In the genomic region with DNA sequence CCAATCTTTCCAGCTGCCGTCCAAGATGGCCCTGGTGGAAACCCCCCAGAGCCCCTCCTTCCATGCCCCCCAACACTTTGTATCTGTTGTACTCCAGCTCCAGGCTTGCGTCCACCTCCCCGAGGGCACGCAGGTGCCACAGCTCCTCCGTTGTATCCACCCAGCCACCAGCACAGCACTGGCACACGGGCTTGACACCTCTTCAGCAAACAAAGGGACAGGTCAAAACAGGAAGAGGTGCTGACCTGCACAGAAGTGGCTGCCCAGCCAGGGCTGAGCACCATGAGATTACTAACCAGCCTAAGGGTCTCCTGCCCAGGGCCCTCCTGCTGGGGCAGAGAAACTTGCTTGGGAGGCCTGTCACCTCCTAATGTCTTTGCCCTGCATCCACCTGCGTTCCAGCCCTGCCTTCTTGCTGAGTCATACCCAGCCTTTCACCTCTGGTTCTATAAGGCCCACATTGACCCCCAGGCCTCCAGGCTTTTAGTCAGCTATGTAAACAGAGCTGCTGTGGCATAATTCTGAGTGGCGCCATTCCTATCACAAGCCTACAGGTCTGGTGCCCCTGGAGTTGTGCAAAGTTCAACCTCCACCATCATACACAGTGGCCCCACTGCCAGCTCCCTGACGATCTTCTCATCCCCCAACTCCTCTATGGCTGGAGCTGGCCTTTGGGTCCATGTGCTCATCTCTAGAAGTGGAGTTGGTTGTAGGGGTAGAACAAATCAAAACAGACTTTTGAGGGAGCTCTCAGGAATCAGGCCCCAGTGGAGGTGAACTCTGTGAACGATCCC, we compare ENCODE assay signal across 15 cellular contexts. TPM values are rescaled to one million over a fixed set of nuclear protein-coding genes. Genes with fewer than 3 reads are reported as not detected.
DNase-seq lines count a peak whose midpoint lies in the region; ATAC-seq, FAIRE-seq and TF ChIP-seq lines count a peak whose summit lies in the region.
"Had no signal": no experiment of that assay in that cellular context is flagged by ENCODE, and none has a peak within 500 bp of the region (broad histone marks: within the 10 kb centered on the region; RNA-seq: fewer than 3 reads in every experiment).

No MANE protein-coding gene starts in this region.

- TF ChIP-seq EP300 in HepG2 (IDR thresholded peaks at IDR 0.05; ENCODE audit: low read depth in 2 of 2, low read length in 2 of 2), result peak; percentile 98 to 99; a peak in 3 of 4 replicates
- peak; percentile 99 for TF ChIP-seq EP300 in HepG2 (CRISPR knock-in tag; IDR thresholded peaks at IDR 0.05; ENCODE audit: borderline replicate concordance)

- H3K4me3 Mint-ChIP-seq in activated T-helper 17 cell treated with anti-CD3 and anti-CD28 coated beads, Interleukin-2, amount 50 U/mL, for 72 hours, result no peak overlapping the region
- H3K4me3 Mint-ChIP-seq in activated CD8-positive, alpha-beta T cell treated with anti-CD3 and anti-CD28 coated beads for 36 hours, result no peak overlapping the region
- H3K4me3 Mint-ChIP-seq: memory B cell had no signal

- H3K4me2 ChIP-seq in HepG2 (ENCODE audit: low read depth, low read length), result peak overlapping the region; percentile 50

- no peaks in the 10 kb centered on the region for H3K27me3 Mint-ChIP-seq in activated T-helper 17 cell treated with anti-CD3 and anti-CD28 coated beads, Interleukin-2, amount 50 U/mL, for 72 hours
- no peaks in the 10 kb centered on the region for H3K27me3 Mint-ChIP-seq in activated CD8-positive, alpha-beta T cell treated with anti-CD3 and anti-CD28 coated beads for 36 hours
- H3K27me3 Mint-ChIP-seq: memory B cell had no signal

- peak; percentile 78 for TF ChIP-seq RAD21 in HepG2 (CRISPR knock-in tag; IDR thresholded peaks at IDR 0.05)

- H3K4me1 Mint-ChIP-seq in activated T-helper 17 cell treated with anti-CD3 and anti-CD28 coated beads, Interleukin-2, amount 50 U/mL, for 72 hours, result no peaks in the 10 kb centered on the region
- H3K4me1 Mint-ChIP-seq in activated CD8-positive, alpha-beta T cell treated with anti-CD3 and anti-CD28 coated beads for 36 hours (ENCODE audit: low read depth), result no peaks in the 10 kb centered on the region

- H3K79me2 ChIP-seq in HepG2 (ENCODE audit: insufficient read depth, low read length), result peaks cover 9% of the 10 kb centered on the region

- H3K4me3 ChIP-seq in HepG2 (replicated peaks in 1 of 3; ENCODE audit: insufficient read depth in 1 of 3, low read depth in 2 of 3, low read length in 3 of 3), result no peak overlapping the region; a peak in 1 of 6 replicates
- H3K4me3 ChIP-seq: upper lobe of right lung had no signal

- no peaks in the 10 kb centered on the region for H3K9me3 Mint-ChIP-seq in activated T-helper 17 cell treated with anti-CD3 and anti-CD28 coated beads, Interleukin-2, amount 50 U/mL, for 72 hours
- no peaks in the 10 kb centered on the region for H3K9me3 Mint-ChIP-seq in activated CD8-positive, alpha-beta T cell treated with anti-CD3 and anti-CD28 coated beads for 36 hours
- H3K9me3 Mint-ChIP-seq: memory B cell had no signal

- peak overlapping the region; percentile 92 for H3K27ac ChIP-seq in HepG2 (ENCODE audit: extremely low read length, insufficient read depth, low read length)
- H3K27ac ChIP-seq: upper lobe of right lung had no signal

- H3K36me3 ChIP-seq in HepG2 (replicated peaks in 1 of 2; ENCODE audit: control insufficient read depth in 1 of 2, insufficient read depth in 2 of 2, low read length in 2 of 2), result peaks cover 0 to 14% of the 10 kb centered on the region in 2 experiments; a peak in 4 of 5 replicates

- H3K36me3 Mint-ChIP-seq in activated T-helper 17 cell treated with anti-CD3 and anti-CD28 coated beads, Interleukin-2, amount 50 U/mL, for 72 hours (ENCODE audit: low read depth), result no peaks in the 10 kb centered on the region
- peaks cover 3% of the 10 kb centered on the region for H3K36me3 Mint-ChIP-seq in activated CD8-positive, alpha-beta T cell treated with anti-CD3 and anti-CD28 coated beads for 36 hours (ENCODE audit: low read depth)

- CTCF ChIA-PET in HepG2 (lab: Yijun Ruan, JAX; ENCODE audit: low intra/inter-chr PET ratio, low total read pairs), result interaction anchor here (1.2 kb wide), 1 partner anchor 20 kb away, joined by 5 read pairs; the partner anchor contains the start of gene SLC29A3
- CTCF ChIA-PET in activated CD8-positive, alpha-beta T cell treated with anti-CD3 and anti-CD28 coated beads for 36 hours (lab: Charles Lee), result interaction anchor here (0.9 to 1.6 kb wide), 3 partner anchors 44 to 471 kb away, joined by 3 to 5 read pairs (median 3); no protein-coding TSS in a partner anchor

- no peak overlapping the region for H2AFZ ChIP-seq in HepG2 (ENCODE audit: low read length)

- H3K9ac ChIP-seq in HepG2 (ENCODE audit: insufficient read depth, low read depth, low read length), result peak overlapping the region; percentile 60

- peak; percentile 21 for ATAC-seq in activated T-helper 17 cell treated with anti-CD3 and anti-CD28 coated beads, Interleukin-2, amount 50 U/mL, for 72 hours (replicated peaks)
- ATAC-seq in HepG2 (peak; percentile 93), HG02870 (IDR thresholded peaks at IDR 0.05; ENCODE audit: unreplicated experiment) (no peak), GM18519 (IDR thresholded peaks at IDR 0.05; ENCODE audit: low FRiP score, unreplicated experiment) (no peak)
- ATAC-seq in activated CD8-positive, alpha-beta T cell treated with anti-CD3 and anti-CD28 coated beads for 36 hours, result no peak
- ATAC-seq: upper lobe of right lung had no signal

- no peak overlapping the region for H3K27ac Mint-ChIP-seq in activated T-helper 17 cell treated with anti-CD3 and anti-CD28 coated beads, Interleukin-2, amount 50 U/mL, for 72 hours
- H3K27ac Mint-ChIP-seq in activated CD8-positive, alpha-beta T cell treated with anti-CD3 and anti-CD28 coated beads for 36 hours, result no peak overlapping the region
- H3K27ac Mint-ChIP-seq: memory B cell had no signal

- BruUV-seq in HepG2 (replicated peaks; lab: Mats Ljungman, UMichigan), result no TSS peak

- in situ Hi-C loops in HepG2 (cut with HindIII; ENCODE audit: extremely low pct_ligation_motif_present, low pct_unique_long_range_greater_than_20kb), result loop anchor here (25.0 kb wide), 1 partner anchor 697 kb away; no protein-coding TSS in a partner anchor

- WGBS in HepG2 (ENCODE audit: low lambda C conversion rate), result 34% methylated on average over 9 of the region's 10 CpGs

- FAIRE-seq in HepG2 (lab: Jason Lieb, UNC), result peak; percentile 91

- H3K4me1 ChIP-seq in HepG2 (ENCODE audit: insufficient read depth, low read length), result peaks cover 97% of the 10 kb centered on the region

- DNase-seq in COLO668 (lab: John Stamatoyannopoulos, UW; ENCODE audit: unreplicated experiment) (peak; percentile 53), HT1080 (ENCODE audit: low read depth) (peak; percentile 58), HepG2 (ENCODE audit: low spot score) (peak; percentile 99)
- DNase-seq in stimulated activated CD4-positive, alpha-beta T cell treated with anti-CD3 and anti-CD28 coated beads, Interleukin-2, amount 100 ng/mL, for 24 hours, result no peak
- DNase-seq in activated CD8-positive, alpha-beta T cell treated with anti-CD3 and anti-CD28 coated beads for 36 hours, result no peak
- DNase-seq: activated naive CD4-positive, alpha-beta T cell treated with anti-CD3 and anti-CD28 coated beads, Interleukin-2, amount 50 U/mL, for 16 hours; NCI-H1436; NCI-H774; occipital lobe; stimulated activated CD4-positive, alpha-beta T cell treated with anti-CD3 and anti-CD28 coated beads, Interleukin-15, amount 100 ng/mL, for 24 hours; upper lobe of right lung had no signal

- intact Hi-C loops in HepG2 (cut with micrococcal nuclease; ENCODE audit: unreplicated experiment), result no loop called here
- intact Hi-C loops in activated CD8-positive, alpha-beta T cell treated with anti-CD3 and anti-CD28 coated beads for 36 hours (cut with micrococcal nuclease), result no loop called here

- no peaks in the 10 kb centered on the region for H3K9me3 ChIP-seq in HepG2 (ENCODE audit: low read length)
- H3K9me3 ChIP-seq: upper lobe of right lung had no signal

- peak; percentile 37 to 51; a peak in 3 of 4 replicates for TF ChIP-seq POLR2A in HepG2 (IDR thresholded peaks at IDR 0.05; ENCODE audit: insufficient read depth in 1 of 2, low read depth in 2 of 2, low read length in 2 of 2)

- H4K20me1 ChIP-seq in HepG2 (ENCODE audit: insufficient read depth, low read length), result no peaks in the 10 kb centered on the region

- TF ChIP-seq CTCF in HepG2 (CRISPR knock-in tag; IDR thresholded peaks at IDR 0.05), result peak; percentile 35; the same call in 1 of the 2 replicates
- TF ChIP-seq CTCF in activated CD8-positive, alpha-beta T cell treated with anti-CD3 and anti-CD28 coated beads for 36 hours (IDR thresholded peaks at IDR 0.05), result no peak

- H3K27me3 ChIP-seq in HepG2 (ENCODE audit: control insufficient read depth in 1 of 2, insufficient read depth in 2 of 2, low read length in 2 of 2), result no peaks in the 10 kb centered on the region
- H3K27me3 ChIP-seq: upper lobe of right lung had no signal

- POLR2A ChIA-PET in HepG2 (lab: Yijun Ruan, JAX), result interaction anchor here (1.0 to 16.7 kb wide), 7 partner anchors 8 to 427 kb away, joined by 3 to 210 read pairs (median 14); partner anchors contain the start of gene SLC29A3
- POLR2A ChIA-PET in activated CD8-positive, alpha-beta T cell treated with anti-CD3 and anti-CD28 coated beads for 36 hours (lab: Charles Lee), result no interaction called here

RNA-seq across cellular contexts. Expression of gene SLC29A3, which starts 20.9 kb away (rescaled TPM):
- 1.4 and 1.6 TPM in 2 replicates for total RNA-seq in HT1080 (2014; rRNA removed; shearing (Covaris generic))
- 2.2 and 2.8 TPM in 2 replicates for polyA plus RNA-seq in HT1080 (2015; cell fraction: cytosol; rRNA removed)
- polyA plus RNA-seq in HT1080 (2015; cell fraction: nucleus; rRNA removed), result 1.7 and 1.8 TPM in 2 replicates
- 1 to 10 TPM; 2.7 to 3.4 TPM for total RNA-seq in activated T-helper 17 cell treated with anti-CD3 and anti-CD28 coated beads, Interleukin-2, amount 50 U/mL, for 72 hours
- total RNA-seq in HepG2 (2016; rRNA removed; fragmentation: Illumina TruSeq; extraction: Trizol), result 5.3 and 8.6 TPM in 2 replicates
- total RNA-seq in HepG2 (2016; cell fraction: cytosol; rRNA removed; fragmentation: Illumina TruSeq; extraction: Trizol; ENCODE audit: low read depth), result 3.3 and 4.1 TPM in 2 replicates
- total RNA-seq in HepG2 (2016; cell fraction: insoluble cytoplasmic fraction; rRNA removed; fragmentation: Illumina TruSeq; extraction: Trizol), result 5.0 and 9.4 TPM in 2 replicates
- 6.3 and 7.6 TPM in 2 replicates for total RNA-seq in HepG2 (2016; cell fraction: membrane; rRNA removed; fragmentation: Illumina TruSeq; extraction: Trizol)
- total RNA-seq in HepG2 (2016; cell fraction: nucleus; rRNA removed; fragmentation: Illumina TruSeq; extraction: Trizol), result 9.6 and 10.1 TPM in 2 replicates
- 11.8 and 14.4 TPM in 2 replicates for polyA plus RNA-seq in HepG2 (2011; rRNA removed)
- 11.4 and 13.2 TPM in 2 replicates for polyA plus RNA-seq in HepG2 (2011; cell fraction: cytosol; rRNA removed)
- 10.9 and 11.3 TPM in 2 replicates for polyA plus RNA-seq in HepG2 (2011; cell fraction: nucleus; rRNA removed)
- polyA plus RNA-seq in HepG2 (2012), result 13.5 and 17.5 TPM in 2 replicates
- polyA plus RNA-seq in HepG2 (2016; cell fraction: cytosol; fragmentation: Illumina TruSeq; extraction: Trizol; ENCODE audit: low read depth), result 5.1 and 5.8 TPM in 2 replicates
- 6.5 and 10.2 TPM in 2 replicates for polyA plus RNA-seq in HepG2 (2016; cell fraction: insoluble cytoplasmic fraction; fragmentation: Illumina TruSeq; extraction: Trizol; ENCODE audit: low read depth)
- polyA plus RNA-seq in HepG2 (2016; cell fraction: membrane; fragmentation: Illumina TruSeq; extraction: Trizol; ENCODE audit: low read depth), result 8.9 and 9.6 TPM in 2 replicates
- 19.0 and 21.6 TPM in 2 replicates for polyA plus RNA-seq in HepG2 (2016; cell fraction: nucleus; fragmentation: Illumina TruSeq; extraction: Trizol; ENCODE audit: insufficient read depth, low read depth)
- 18.5 and 33.8 TPM in 2 replicates for polyA minus RNA-seq in HepG2 (2011; rRNA and poly(A)+ RNA removed; ENCODE audit: low replicate concordance)
- polyA minus RNA-seq in HepG2 (2011; cell fraction: cytosol; rRNA and poly(A)+ RNA removed), result 8.6 and 10.2 TPM in 2 replicates
- polyA minus RNA-seq in HepG2 (2011; cell fraction: nucleus; rRNA and poly(A)+ RNA removed), result 11.1 and 12.4 TPM in 2 replicates
- total RNA-seq in activated CD8-positive, alpha-beta T cell treated with anti-CD3 and anti-CD28 coated beads for 36 hours, result 1 to 10 TPM; 2.9 to 3.3 TPM

RNA-seq across cellular contexts. Expression of gene CDH23, which starts 56.7 kb away (rescaled TPM):
- total RNA-seq in HT1080 (2014; rRNA removed; shearing (Covaris generic)), result 0.23 TPM in 1 of 2 replicates, not detected in the other
- 0.05 TPM in 1 of 2 replicates, not detected in the other for polyA plus RNA-seq in HT1080 (2015; cell fraction: cytosol; rRNA removed)
- polyA plus RNA-seq in HT1080 (2015; cell fraction: nucleus; rRNA removed), result 0.04 and 0.06 TPM in 2 replicates
- total RNA-seq in activated T-helper 17 cell treated with anti-CD3 and anti-CD28 coated beads, Interleukin-2, amount 50 U/mL, for 72 hours, result 10 to 100 TPM in 1 of 2 donors, under 1 TPM in 1; 0.09 to 16.2 TPM
- not detected in 2 replicates for total RNA-seq in HepG2 (2016; rRNA removed; fragmentation: Illumina TruSeq; extraction: Trizol)
- total RNA-seq in HepG2 (2016; cell fraction: cytosol; rRNA removed; fragmentation: Illumina TruSeq; extraction: Trizol; ENCODE audit: low read depth), result 0.35 and 0.71 TPM in 2 replicates
- not detected in 2 replicates for total RNA-seq in HepG2 (2016; cell fraction: insoluble cytoplasmic fraction; rRNA removed; fragmentation: Illumina TruSeq; extraction: Trizol)
- 0.28 TPM in 1 of 2 replicates, not detected in the other for total RNA-seq in HepG2 (2016; cell fraction: membrane; rRNA removed; fragmentation: Illumina TruSeq; extraction: Trizol)
- not detected in 2 replicates for total RNA-seq in HepG2 (2016; cell fraction: nucleus; rRNA removed; fragmentation: Illumina TruSeq; extraction: Trizol)
- polyA plus RNA-seq in HepG2 (2011; rRNA removed), result 0.13 and 0.48 TPM in 2 replicates
- 0.13 and 0.15 TPM in 2 replicates for polyA plus RNA-seq in HepG2 (2011; cell fraction: cytosol; rRNA removed)
- polyA plus RNA-seq in HepG2 (2011; cell fraction: nucleus; rRNA removed), result 0.45 and 0.98 TPM in 2 replicates
- polyA plus RNA-seq in HepG2 (2012), result 0.08 and 0.12 TPM in 2 replicates
- polyA plus RNA-seq in HepG2 (2016; cell fraction: cytosol; fragmentation: Illumina TruSeq; extraction: Trizol; ENCODE audit: low read depth), result 0.34 and 0.35 TPM in 2 replicates
- polyA plus RNA-seq in HepG2 (2016; cell fraction: insoluble cytoplasmic fraction; fragmentation: Illumina TruSeq; extraction: Trizol; ENCODE audit: low read depth), result not detected in 2 replicates
- not detected in 2 replicates for polyA plus RNA-seq in HepG2 (2016; cell fraction: membrane; fragmentation: Illumina TruSeq; extraction: Trizol; ENCODE audit: low read depth)
- not detected in 2 replicates for polyA plus RNA-seq in HepG2 (2016; cell fraction: nucleus; fragmentation: Illumina TruSeq; extraction: Trizol; ENCODE audit: insufficient read depth, low read depth)
- 0.12 and 0.14 TPM in 2 replicates for polyA minus RNA-seq in HepG2 (2011; rRNA and poly(A)+ RNA removed; ENCODE audit: low replicate concordance)
- polyA minus RNA-seq in HepG2 (2011; cell fraction: cytosol; rRNA and poly(A)+ RNA removed), result not detected in 2 replicates
- 0.52 and 0.62 TPM in 2 replicates for polyA minus RNA-seq in HepG2 (2011; cell fraction: nucleus; rRNA and poly(A)+ RNA removed)
- total RNA-seq in activated CD8-positive, alpha-beta T cell treated with anti-CD3 and anti-CD28 coated beads for 36 hours, result 1 to 10 TPM; 2.4 to 2.7 TPM

Comparison
In these comparisons a context has a peak if more than half of its experiments do, and no peak if none do; other contexts are left out.
1. DNase-seq: peak in COLO668 (single experiment), HT1080 (single experiment) and HepG2 (single experiment); none in stimulated activated CD4-positive, alpha-beta T cell treated with anti-CD3 and anti-CD28 coated beads, Interleukin-2, amount 100 ng/mL, for 24 hours (0 of 2) and activated CD8-positive, alpha-beta T cell treated with anti-CD3 and anti-CD28 coated beads for 36 hours (single experiment).
2. ATAC-seq: peak in activated T-helper 17 cell treated with anti-CD3 and anti-CD28 coated beads, Interleukin-2, amount 50 U/mL, for 72 hours (single experiment) and HepG2 (single experiment); none in HG02870 (single experiment), GM18519 (single experiment) and activated CD8-positive, alpha-beta T cell treated with anti-CD3 and anti-CD28 coated beads for 36 hours (single experiment).